Comparison of ENCODE assay signal across 33 cellular contexts in the genomic region with DNA sequence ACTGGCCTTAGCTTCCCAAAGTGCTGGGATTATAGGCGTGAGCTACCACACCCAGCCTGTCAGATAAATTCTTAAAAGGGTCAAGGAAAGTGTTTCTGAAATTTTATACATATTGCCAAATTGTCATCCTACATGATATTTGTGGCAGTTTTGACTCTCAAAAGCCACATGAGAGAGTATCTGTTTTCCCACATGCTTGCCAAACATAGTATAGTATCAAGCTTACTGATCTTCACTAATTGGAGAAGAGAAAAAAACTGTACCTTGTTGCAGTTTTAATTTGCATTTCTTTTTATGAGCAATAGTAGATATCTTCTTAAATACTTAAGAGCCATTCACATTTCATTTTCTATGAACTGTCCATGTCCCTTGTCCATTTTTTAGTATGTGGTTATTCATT.
"Had no signal": no experiment of that assay in that cellular context is flagged by ENCODE, and none has a peak within 500 bp of the region (broad histone marks: within the 10 kb centered on the region; RNA-seq: fewer than 3 reads in every experiment).

No MANE protein-coding gene starts in this region.

- H3K9me3 Mint-ChIP-seq: immature natural killer cell; naive thymus-derived CD8-positive, alpha-beta T cell; nephron; neural crest cell had no signal

- H3K27me3 ChIP-seq: left lung, pancreas, stomach, suprapubic skin, tibial artery, upper lobe of right lung had no signal

- H3K27ac Mint-ChIP-seq: immature natural killer cell; nephron; stimulated activated naive B cell treated with anti-CD40 and anti-IgM and Interleukin-4, amounts not matched to agents 10 μg/mL and 1 μg/mL and 100 μg/mL, for 72 hours had no signal

- H3K4me3 ChIP-seq: left lung, lower lobe of right lung, pancreas, prostate gland, skin epidermis, stomach, suprapubic skin, thoracic aorta, tibial artery, upper lobe of right lung had no signal

- H3K27ac ChIP-seq: left lung, lower lobe of right lung, pancreas, prostate gland, skin epidermis, stomach, suprapubic skin, thoracic aorta, tibial artery, upper lobe of right lung had no signal

- FAIRE-seq: islet of Langerhans, pancreas, urothelium cell line had no signal

- H3K27me3 Mint-ChIP-seq: naive thymus-derived CD8-positive, alpha-beta T cell; stimulated activated naive B cell treated with anti-CD40 and anti-IgM and Interleukin-4, amounts not matched to agents 10 μg/mL and 1 μg/mL and 100 μg/mL, for 72 hours had no signal

- H3K36me3 ChIP-seq: prostate gland, thoracic aorta had no signal

- ATAC-seq: left colon; left lung; lower lobe of right lung; naive thymus-derived CD8-positive, alpha-beta T cell; pancreas; right cardiac atrium; sciatic nerve; stimulated activated naive B cell treated with anti-CD40 and anti-IgM and Interleukin-4, amounts not matched to agents 10 μg/mL and 1 μg/mL and 100 μg/mL, for 72 hours; stimulated activated naive CD8-positive, alpha-beta T cell treated with anti-CD3 and anti-CD28 coated beads, Interleukin-15, Interleukin-2, amounts not matched to agents 100 U/mL and 50 U/mL, for 24 hours; upper lobe of right lung had no signal

- H3K9me3 ChIP-seq: left lung, lower lobe of right lung, pancreas, prostate gland, stomach, suprapubic skin, thoracic aorta, tibial artery, upper lobe of right lung had no signal

- DNase-seq: hypothalamus; immature natural killer cell; kidney; left colon; left lung; lower lobe of right lung; mammary epithelial cell; mesenchymal stem cell; naive thymus-derived CD8-positive, alpha-beta T cell; nucleus accumbens; pancreas; posterior cingulate gyrus; retina; right cardiac atrium; stimulated activated CD4-positive, alpha-beta T cell treated with anti-CD3 and anti-CD28 coated beads, Interleukin-12 subunit alpha, Interleukin-12 subunit beta, amount 100 ng/mL, for 4 hours; stimulated activated CD4-positive, alpha-beta T cell treated with anti-CD3 and anti-CD28 coated beads, Interleukin-15, amount 100 ng/mL, for 24 hours; stimulated activated CD4-positive, alpha-beta T cell treated with anti-CD3 and anti-CD28 coated beads, Interleukin-2, amount 100 ng/mL, for 24 hours; stimulated activated CD4-positive, alpha-beta T cell treated with anti-CD3 and anti-CD28 coated beads, Interleukin-4, amount 100 ng/mL, for 1 hour; stimulated activated naive B cell treated with anti-CD40 and anti-IgM and Interleukin-4, amounts not matched to agents 10 μg/mL and 1 μg/mL and 100 μg/mL, for 72 hours; stimulated activated naive CD8-positive, alpha-beta T cell treated with anti-CD3 and anti-CD28 coated beads, Interleukin-15, Interleukin-2, amounts not matched to agents 100 U/mL and 50 U/mL, for 24 hours; stomach; tibial artery; trophoblast cell; upper lobe of right lung had no signal

- H3K4me3 Mint-ChIP-seq: immature natural killer cell; naive thymus-derived CD8-positive, alpha-beta T cell; nephron; neural crest cell; stimulated activated naive B cell treated with anti-CD40 and anti-IgM and Interleukin-4, amounts not matched to agents 10 μg/mL and 1 μg/mL and 100 μg/mL, for 72 hours had no signal

- H3K4me1 ChIP-seq: left lung, lower lobe of right lung, prostate gland, stomach, upper lobe of right lung had no signal
